In genomic region chr19:8322638-8322997, GRCh38 we compare ENCODE assay signal across 8 cellular contexts. TPM values are rescaled to one million over a fixed set of nuclear protein-coding genes. Genes with fewer than 3 reads are reported as not detected.
DNase-seq lines count a peak whose midpoint lies in the region; ATAC-seq and TF ChIP-seq lines count a peak whose summit lies in the region.

No MANE protein-coding gene starts in this region.

- no peaks in the 10 kb centered on the region; the same call in 2 of the 3 replicates for H3K9me3 Mint-ChIP-seq in GM23338

- peaks cover 7% of the 10 kb centered on the region for H3K36me3 ChIP-seq in GM23338 (ENCODE audit: insufficient read depth)

- no peak overlapping the region; the same call in 1 of the 2 replicates for H3K27ac Mint-ChIP-seq in GM23338

- peaks cover 24% of the 10 kb centered on the region for H3K4me1 ChIP-seq in GM23338 (ENCODE audit: insufficient read depth)
- peaks cover 16% of the 10 kb centered on the region for H3K4me1 ChIP-seq in foreskin keratinocyte

- H3K4me3 ChIP-seq in GM23338 = peak overlapping the region; percentile 96
- H3K4me3 ChIP-seq in WI38 (ENCODE audit: low read depth, low read length) = peak overlapping the region; percentile 100
- H3K4me3 ChIP-seq in skeletal muscle cell (ENCODE audit: low read depth, low read length) = peak overlapping the region; percentile 100

- H3K4me2 ChIP-seq in GM23338 = peak overlapping the region; percentile 97

- H3K27ac ChIP-seq in GM23338 (ENCODE audit: low read depth) = peak overlapping the region; percentile 94
- H3K27ac ChIP-seq in foreskin keratinocyte = peak overlapping the region; percentile 80

- H3K27me3 Mint-ChIP-seq in GM23338 (ENCODE audit: insufficient read depth, low read depth, poor library complexity) = peaks cover 20% of the 10 kb centered on the region

- peaks cover 49% of the 10 kb centered on the region for H3F3A ChIP-seq in GM23338 (replicated peaks; ENCODE audit: low read depth)

- H3K79me2 ChIP-seq in GM23338 (replicated peaks; ENCODE audit: insufficient read depth) = peaks cover 33% of the 10 kb centered on the region

- ATAC-seq in GM23338 = no peak
- no peak for ATAC-seq in foreskin keratinocyte
- no peak for ATAC-seq in HG03439 (IDR thresholded peaks at IDR 0.05; ENCODE audit: unreplicated experiment)

- no peaks in the 10 kb centered on the region for H3K27me3 ChIP-seq in GM23338 (ENCODE audit: insufficient read depth)
- H3K27me3 ChIP-seq in foreskin keratinocyte = no peaks in the 10 kb centered on the region

- H3K4me3 Mint-ChIP-seq in GM23338 = peak overlapping the region; percentile 97

- no peak overlapping the region for H2AFZ ChIP-seq in GM23338

- H3K4me1 Mint-ChIP-seq in GM23338 = peaks cover 23% of the 10 kb centered on the region

- H4K20me1 ChIP-seq in GM23338 (replicated peaks; ENCODE audit: insufficient read depth) = peaks cover 24% of the 10 kb centered on the region

- no peak for DNase-seq in GM23338 (ENCODE audit: low spot score)
- DNase-seq in foreskin keratinocyte = no peak
- no peak for DNase-seq in skeletal muscle cell (ENCODE audit: low read depth)
- DNase-seq in middle frontal gyrus (ENCODE audit: extremely low spot score, low spot score) = no peak
- DNase-seq in NCI-H1105 treated with DMSO at 0.1 percent for 48 hours (lab: John Stamatoyannopoulos, UW) = no peak
- no peak for DNase-seq in cortex of kidney (lab: John Stamatoyannopoulos, UW)

- H3K36me3 Mint-ChIP-seq in GM23338 (ENCODE audit: low read depth) = peaks cover 30% of the 10 kb centered on the region

- TF ChIP-seq CTCF in GM23338 (conservative IDR thresholded peaks at IDR 0.05; ENCODE audit: low read depth in 2 of 2) (no peak), WI38 (IDR thresholded peaks at IDR 0.05; ENCODE audit: low read depth, low read length) (no peak), foreskin keratinocyte (conservative IDR thresholded peaks at IDR 0.05) (no peak)

- H3K9me2 ChIP-seq in GM23338 (ENCODE audit: insufficient read depth) = no peaks in the 10 kb centered on the region

TF ChIP-seq in GM23338, 12 proteins besides CTCF, POLR2A, EP300 and RAD21:
- no peak for TF ChIP-seq ZNF462 (CRISPR knock-in tag; IDR thresholded peaks at IDR 0.05)
- no peak for TF ChIP-seq STAT1 (IDR thresholded peaks at IDR 0.05; ENCODE audit: unreplicated experiment)
- no peak for TF ChIP-seq CREB1 (CRISPR knock-in tag; IDR thresholded peaks at IDR 0.05; ENCODE audit: low read depth)
- no peak for TF ChIP-seq ETS1 (IDR thresholded peaks at IDR 0.05)

RNA-seq across cellular contexts. Expression of gene RPS28, which starts 1.3 kb away (rescaled TPM):
- total RNA-seq in GM23338 (2014; rRNA removed; shearing (Covaris generic)) = 151 and 174 TPM in 2 replicates
- 1,790 and 2,003 TPM in 2 replicates for polyA plus RNA-seq in GM23338 (2016; fragmentation: Nextera tagmentation; extraction: Ambion mirVana)
- total RNA-seq in foreskin keratinocyte = 761 and 816 TPM in 2 replicates
- 1,688 and 1,858 TPM in 2 replicates for polyA plus RNA-seq in foreskin keratinocyte

RNA-seq across cellular contexts. Expression of gene NDUFA7, which starts 1.4 kb away (rescaled TPM):
- total RNA-seq in GM23338 (2014; rRNA removed; shearing (Covaris generic)) = 35.1 and 38.3 TPM in 2 replicates
- polyA plus RNA-seq in GM23338 (2016; fragmentation: Nextera tagmentation; extraction: Ambion mirVana) = 344 and 364 TPM in 2 replicates
- 101 and 110 TPM in 2 replicates for total RNA-seq in foreskin keratinocyte
- 177 and 193 TPM in 2 replicates for polyA plus RNA-seq in foreskin keratinocyte

RNA-seq across cellular contexts. Expression of gene CD320, which starts 14.5 kb away (rescaled TPM):
- total RNA-seq in GM23338 (2014; rRNA removed; shearing (Covaris generic)) = 84.9 and 124 TPM in 2 replicates
- polyA plus RNA-seq in GM23338 (2016; fragmentation: Nextera tagmentation; extraction: Ambion mirVana) = 87.0 and 90.0 TPM in 2 replicates
- total RNA-seq in foreskin keratinocyte = 46.0 and 51.8 TPM in 2 replicates
- 70.5 and 73.9 TPM in 2 replicates for polyA plus RNA-seq in foreskin keratinocyte

RNA-seq across cellular contexts. Expression of gene KANK3, which starts 20.4 kb away (rescaled TPM):
- 8.7 and 9.3 TPM in 2 replicates for total RNA-seq in GM23338 (2014; rRNA removed; shearing (Covaris generic))
- polyA plus RNA-seq in GM23338 (2016; fragmentation: Nextera tagmentation; extraction: Ambion mirVana) (2.0 and 2.2 TPM in 2 replicates), foreskin keratinocyte (0.41 and 0.48 TPM in 2 replicates)
- total RNA-seq in foreskin keratinocyte = 0.34 and 0.35 TPM in 2 replicates

RNA-seq across cellular contexts. Expression of gene ANGPTL4, which starts 41.3 kb away (rescaled TPM):
- total RNA-seq in GM23338 (2014; rRNA removed; shearing (Covaris generic)) = 1.4 and 2.2 TPM in 2 replicates
- polyA plus RNA-seq in GM23338 (2016; fragmentation: Nextera tagmentation; extraction: Ambion mirVana) = 1.9 and 2.1 TPM in 2 replicates
- total RNA-seq in foreskin keratinocyte = 1.5 and 3.0 TPM in 2 replicates
- 2.3 and 3.7 TPM in 2 replicates for polyA plus RNA-seq in foreskin keratinocyte
